19 cellular contexts compared by ENCODE assay signal in genomic region chr3:113560845-113561623, GRCh38. TPM values are rescaled to one million over a fixed set of nuclear protein-coding genes. Genes with fewer than 3 reads are reported as not detected.
DNase-seq lines count a peak whose midpoint lies in the region; ATAC-seq and TF ChIP-seq lines count a peak whose summit lies in the region.
"Had no signal": no experiment of that assay in that cellular context is flagged by ENCODE, and none has a peak within 500 bp of the region (broad histone marks: within the 10 kb centered on the region; RNA-seq: fewer than 3 reads in every experiment).

No MANE protein-coding gene starts in this region.

- H3K4me1 Mint-ChIP-seq in nephron progenitor cell: peaks cover 48% of the 10 kb centered on the region

- H3K4me3 Mint-ChIP-seq in nephron progenitor cell: peak overlapping the region; percentile 9
- H3K4me3 Mint-ChIP-seq: activated naive CD8-positive, alpha-beta T cell treated with anti-CD3 and anti-CD28 coated beads, Interleukin-2, amount 10 ng/mL, durations not matched to agents 7 days and 5 days; H9 had no signal

- H3K27me3 ChIP-seq in PC-3 (ENCODE audit: low read length): no peaks in the 10 kb centered on the region
- no peaks in the 10 kb centered on the region for H3K27me3 ChIP-seq in hepatocyte
- H3K27me3 ChIP-seq: SJSA1 had no signal

- H3K36me3 ChIP-seq in PC-3 (ENCODE audit: low read depth, low read length): no peaks in the 10 kb centered on the region
- no peaks in the 10 kb centered on the region for H3K36me3 ChIP-seq in hepatocyte (replicated peaks; ENCODE audit: insufficient read depth, low read depth)
- H3K36me3 ChIP-seq: left ventricle myocardium inferior, SJSA1, WERI-Rb-1 had no signal

- H2AFZ ChIP-seq in PC-3 (ENCODE audit: low read length) (no peak overlapping the region), hepatocyte (no peak overlapping the region)

- H3K4me2 ChIP-seq in PC-3 (ENCODE audit: low read length) (peak overlapping the region; percentile 10; the same call in 1 of the 2 replicates), hepatocyte (no peak overlapping the region)

- H3K9me2 ChIP-seq in PC-3 (replicated peaks; ENCODE audit: low read length) (no peaks in the 10 kb centered on the region), hepatocyte (replicated peaks; ENCODE audit: insufficient read depth) (no peaks in the 10 kb centered on the region)

- POLR2A ChIA-PET in PC-3 (lab: Charles Lee; ENCODE audit: unreplicated experiment): interaction anchor here (0.6 to 1.3 kb wide), 2 partner anchors 14 to 47 kb away, joined by 3 to 6 read pairs; partner anchors contain the start of gene SPICE1

- no peak for ATAC-seq in PC-3

- peak overlapping the region; percentile 36 for H3K27ac ChIP-seq in PC-3 (ENCODE audit: low read length)
- H3K27ac ChIP-seq in hepatocyte: no peak overlapping the region
- H3K27ac ChIP-seq: coronary artery, left ventricle myocardium inferior, SJSA1, WERI-Rb-1 had no signal

- WGBS in hepatocyte (ENCODE audit: low lambda C conversion rate, missing lambda C conversion rate): 84% methylated on average over 4 of the region's 4 CpGs

- H3K4me1 ChIP-seq in PC-3 (ENCODE audit: insufficient read depth, low read length): peaks cover 51% of the 10 kb centered on the region
- H3K4me1 ChIP-seq in hepatocyte (ENCODE audit: insufficient read depth): peaks cover 15% of the 10 kb centered on the region
- H3K4me1 ChIP-seq: left ventricle myocardium inferior had no signal

- DNase-seq in NCI-H2227 (lab: John Stamatoyannopoulos, UW; ENCODE audit: unreplicated experiment) (peak; percentile 10), NCI-H2227 treated with DMSO at 0.1 percent for 48 hours (lab: John Stamatoyannopoulos, UW) (no peak), PC-3 (peak; percentile 35), epithelial cell of esophagus (ENCODE audit: low read depth) (peak; percentile 83), nephron progenitor cell (no peak), retina (no peak), hepatocyte (ENCODE audit: low spot score) (no peak), NCI-H2171 treated with DMSO at 0.1 percent for 48 hours (lab: John Stamatoyannopoulos, UW) (no peak)
- DNase-seq: activated naive CD8-positive, alpha-beta T cell treated with anti-CD3 and anti-CD28 coated beads, Interleukin-2, amount 10 ng/mL, durations not matched to agents 7 days and 5 days; DND-41; H9; left ventricle myocardium inferior; NCI-H1436 treated with DMSO at 0.1 percent for 48 hours; posterior cingulate gyrus; stimulated activated CD4-positive, alpha-beta T cell treated with anti-CD3 and anti-CD28 coated beads, Interleukin-1b, Interleukin-23, amount 100 ng/mL, for 48 hours; WERI-Rb-1 had no signal

- H3F3A ChIP-seq in PC-3 (ENCODE audit: low read length, unreplicated experiment): peaks cover 12% of the 10 kb centered on the region

- H3K9me3 Mint-ChIP-seq in nephron progenitor cell: no peaks in the 10 kb centered on the region
- H3K9me3 Mint-ChIP-seq: activated naive CD8-positive, alpha-beta T cell treated with anti-CD3 and anti-CD28 coated beads, Interleukin-2, amount 10 ng/mL, durations not matched to agents 7 days and 5 days; H9 had no signal

- intact Hi-C loops in PC-3 (cut with micrococcal nuclease): no loop called here

- TF ChIP-seq CTCF in PC-3 (conservative IDR thresholded peaks at IDR 0.05; ENCODE audit: low read depth, low read length) (no peak), epithelial cell of esophagus (IDR thresholded peaks at IDR 0.05; ENCODE audit: insufficient read depth, low read depth, low read length, missing control alignments) (no peak), nephron progenitor cell (IDR thresholded peaks at IDR 0.05) (no peak), hepatocyte (IDR thresholded peaks at IDR 0.05; ENCODE audit: poor library complexity) (no peak)

- peak overlapping the region; percentile 64 for H3K27ac Mint-ChIP-seq in nephron progenitor cell
- H3K27ac Mint-ChIP-seq: activated naive CD8-positive, alpha-beta T cell treated with anti-CD3 and anti-CD28 coated beads, Interleukin-2, amount 10 ng/mL, durations not matched to agents 7 days and 5 days; H9 had no signal

- no peaks in the 10 kb centered on the region for H3K36me3 Mint-ChIP-seq in nephron progenitor cell (ENCODE audit: low read depth)

- peaks cover 2% of the 10 kb centered on the region for H3K27me3 Mint-ChIP-seq in nephron progenitor cell (ENCODE audit: low read depth, poor library complexity)
- H3K27me3 Mint-ChIP-seq: activated naive CD8-positive, alpha-beta T cell treated with anti-CD3 and anti-CD28 coated beads, Interleukin-2, amount 10 ng/mL, durations not matched to agents 7 days and 5 days had no signal

- H3K9me3 ChIP-seq in PC-3 (ENCODE audit: low read length) (no peaks in the 10 kb centered on the region), hepatocyte (ENCODE audit: low read depth) (no peaks in the 10 kb centered on the region)
- H3K9me3 ChIP-seq: left ventricle myocardium inferior, SJSA1 had no signal

- H4K20me1 ChIP-seq in PC-3 (ENCODE audit: low read length): no peaks in the 10 kb centered on the region
- no peaks in the 10 kb centered on the region for H4K20me1 ChIP-seq in hepatocyte (ENCODE audit: insufficient read depth, poor library complexity, severe bottlenecking)

- H3K79me2 ChIP-seq in PC-3 (ENCODE audit: low read length) (peaks cover 14% of the 10 kb centered on the region), hepatocyte (no peaks in the 10 kb centered on the region)

- CTCF ChIA-PET in PC-3 (lab: Charles Lee): no interaction called here

- H3K9ac ChIP-seq in PC-3 (ENCODE audit: low read length): no peak overlapping the region

- H3K4me3 ChIP-seq in PC-3 (ENCODE audit: low read length): no peak overlapping the region
- H3K4me3 ChIP-seq in epithelial cell of esophagus (ENCODE audit: low read length): no peak overlapping the region
- no peak overlapping the region for H3K4me3 ChIP-seq in hepatocyte
- H3K4me3 ChIP-seq: coronary artery, left ventricle myocardium inferior, SJSA1 had no signal

- no TSS peak for BruUV-seq in PC-3 (replicated peaks; lab: Mats Ljungman, UMichigan)

RNA-seq across cellular contexts. Expression of gene SIDT1, which starts 28.7 kb away (rescaled TPM):
- 14.1 and 18.4 TPM in 2 replicates for total RNA-seq in PC-3 (2014; rRNA removed)
- total RNA-seq in hepatocyte: 0.90 and 4.9 TPM in 2 replicates
- polyA plus RNA-seq in hepatocyte: 0.18 and 1.9 TPM in 2 replicates
- total RNA-seq: H9, SJSA1 had no signal
- polyA plus RNA-seq: AG04450 had no signal

RNA-seq across cellular contexts. Expression of gene SPICE1, which starts 46.1 kb away (rescaled TPM):
- total RNA-seq in PC-3 (2014; rRNA removed): 9.0 and 18.5 TPM in 2 replicates
- 23.5 and 27.9 TPM in 2 replicates for total RNA-seq in hepatocyte
- polyA plus RNA-seq in hepatocyte: 8.2 and 11.7 TPM in 2 replicates

Comparison
In these comparisons a context has a peak if more than half of its experiments do, and no peak if none do; other contexts are left out.
1. DNase-seq: peak in NCI-H2227 (single experiment), PC-3 (single experiment) and epithelial cell of esophagus (single experiment); none in NCI-H2227 treated with DMSO at 0.1 percent for 48 hours (single experiment), nephron progenitor cell (single experiment), retina (single experiment), hepatocyte (single experiment) and NCI-H2171 treated with DMSO at 0.1 percent for 48 hours (single experiment).